ENCODE assay signal across 8 cellular contexts in the genomic region with DNA sequence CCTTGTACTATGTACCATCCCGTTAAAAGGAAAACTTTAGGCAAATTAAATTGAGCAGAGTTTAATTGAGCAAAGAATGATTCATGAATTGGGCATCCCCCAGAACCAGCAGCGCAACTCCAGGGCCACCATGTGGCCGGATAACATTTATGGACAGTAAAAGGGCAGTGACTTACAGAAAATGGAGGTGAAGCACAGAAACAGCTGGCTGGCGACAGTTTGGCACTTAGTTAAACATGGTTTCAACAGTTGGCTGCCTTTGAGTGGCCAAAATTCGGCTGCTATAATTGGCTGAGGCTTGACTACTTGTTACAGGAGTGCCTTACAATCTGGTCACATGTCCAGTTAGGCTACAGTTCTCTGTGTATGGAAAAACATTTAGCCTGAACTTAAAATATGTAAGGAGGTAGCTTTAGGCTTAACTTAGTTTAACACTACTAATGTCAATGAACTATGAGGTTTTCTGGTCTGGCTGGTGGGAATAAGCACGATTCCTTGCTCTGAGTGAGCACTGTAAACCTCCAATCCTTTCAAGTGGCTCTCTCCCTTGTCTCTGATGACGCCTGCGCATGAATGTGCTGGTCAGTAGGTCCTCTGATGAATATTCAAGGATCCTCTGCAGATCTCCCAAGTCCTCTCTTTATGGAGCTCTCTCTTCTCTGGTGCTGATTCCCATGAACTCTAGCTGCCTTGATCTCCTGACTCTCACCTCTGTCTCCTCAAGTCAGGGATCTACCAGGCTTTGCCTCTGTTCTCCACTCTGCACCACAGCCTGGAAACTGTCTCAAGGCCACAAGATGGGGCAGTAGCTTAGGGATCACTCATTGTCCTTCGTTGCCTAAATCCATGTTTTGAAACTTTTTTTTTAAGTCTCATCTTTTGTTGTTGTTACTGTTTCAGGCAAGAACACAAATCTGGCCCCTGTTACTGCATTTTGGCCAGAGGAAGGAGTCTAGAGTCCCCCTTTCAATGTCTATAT. TPM values are rescaled to one million over a fixed set of nuclear protein-coding genes. Genes with fewer than 3 reads are reported as not detected.
A peak's percentile ranks its signal among the peaks of the same experiment; 100 is the strongest.
DNase-seq lines count a peak whose midpoint lies in the region; ATAC-seq and TF ChIP-seq lines count a peak whose summit lies in the region.

No MANE protein-coding gene starts in this region.

- 70% methylated on average over 9 of the region's 9 CpGs for WGBS in esophagus muscularis mucosa
- WGBS in ovary, 3 donors: 52 to 61% (median 54%) methylated on average over 9 of the region's 9 CpGs

- no peaks in the 10 kb centered on the region for H3K36me3 Mint-ChIP-seq in CD14-positive monocyte

- H3K27ac Mint-ChIP-seq in CD14-positive monocyte: peak overlapping the region in 3 of 7 donors; percentile 44 to 92 (median 66)

- H3K27ac ChIP-seq in Panc1 (ENCODE audit: low read length) (peak overlapping the region; percentile 89), esophagus muscularis mucosa (replicated peaks in 1 of 4) (peak overlapping the region; percentile 40 to 61 (median 54)), ovary (peak overlapping the region in 1 of 2 donors; percentile 87)

- DNase-seq in Panc1 (ENCODE audit: low read depth, low spot score) (no peak), esophagus muscularis mucosa (ENCODE audit: extremely low spot score) (no peak), ovary (peak; percentile 38 to 56 (median 52)), NCI-H1436 (lab: John Stamatoyannopoulos, UW) (no peak), CD14-positive monocyte (ENCODE audit: low spot score) (no peak)

- no peaks in the 10 kb centered on the region for H3K27me3 ChIP-seq in Panc1 (ENCODE audit: control insufficient read depth, insufficient read depth, low read length)
- no peaks in the 10 kb centered on the region for H3K27me3 ChIP-seq in esophagus muscularis mucosa
- no peaks in the 10 kb centered on the region for H3K27me3 ChIP-seq in ovary

- no peaks in the 10 kb centered on the region for H3K9me3 ChIP-seq in Panc1 (ENCODE audit: control insufficient read depth, insufficient read depth, low read depth, low read length)
- H3K9me3 ChIP-seq in esophagus muscularis mucosa: no peaks in the 10 kb centered on the region
- H3K9me3 ChIP-seq in ovary: no peaks in the 10 kb centered on the region

- no peak for TF ChIP-seq POLR2A in esophagus muscularis mucosa (IDR thresholded peaks at IDR 0.05; ENCODE audit: low read depth)
- TF ChIP-seq POLR2A in ovary (IDR thresholded peaks at IDR 0.05): no peak

- H3K27me3 Mint-ChIP-seq in CD14-positive monocyte (ENCODE audit: low read depth in 3 of 3): peaks cover 0 to 5% (median 4%) of the 10 kb centered on the region in 3 donors

- no peak overlapping the region for H3K4me3 ChIP-seq in GM12875 (ENCODE audit: low read depth, low read length)
- H3K4me3 ChIP-seq in Panc1 (ENCODE audit: low read depth in 2 of 2, low read length in 2 of 2): peak overlapping the region in 1 of 2 experiments; percentile 6; a peak in 1 of 4 replicates
- no peak overlapping the region for H3K4me3 ChIP-seq in esophagus muscularis mucosa
- no peak overlapping the region for H3K4me3 ChIP-seq in ovary

- no TSS peak for BruUV-seq in Panc1 (replicated peaks; lab: Mats Ljungman, UMichigan)

- H3K4me1 ChIP-seq in Panc1 (ENCODE audit: control insufficient read depth, insufficient read depth, low read length): peaks cover 26% of the 10 kb centered on the region
- H3K4me1 ChIP-seq in esophagus muscularis mucosa: peaks cover 11 to 26% (median 24%) of the 10 kb centered on the region in 4 donors
- peaks cover 11% of the 10 kb centered on the region for H3K4me1 ChIP-seq in ovary (ENCODE audit: insufficient read depth)

- peaks cover 0 to 2% (median 0%) of the 10 kb centered on the region in 7 donors for H3K9me3 Mint-ChIP-seq in CD14-positive monocyte

- CTCF ChIA-PET in Panc1 (lab: Charles Lee): interaction anchor here (0.6 to 1.8 kb wide), 4 partner anchors 71 to 606 kb away, joined by 4 to 8 read pairs (median 5); no protein-coding TSS in a partner anchor

- no peak overlapping the region for H3K4me3 Mint-ChIP-seq in CD14-positive monocyte

- TF ChIP-seq EP300 in esophagus muscularis mucosa (IDR thresholded peaks at IDR 0.05): no peak
- TF ChIP-seq EP300 in ovary (IDR thresholded peaks at IDR 0.05): no peak

- H3K36me3 ChIP-seq in Panc1 (ENCODE audit: control insufficient read depth, insufficient read depth, low read length) (no peaks in the 10 kb centered on the region), esophagus muscularis mucosa (no peaks in the 10 kb centered on the region), ovary (no peaks in the 10 kb centered on the region)

- ATAC-seq in Panc1 (peak; percentile 92), GM21360 (IDR thresholded peaks at IDR 0.05; ENCODE audit: unreplicated experiment) (no peak), GM18858 (IDR thresholded peaks at IDR 0.05; ENCODE audit: unreplicated experiment) (no peak)

- POLR2A ChIA-PET in Panc1 (lab: Charles Lee): no interaction called here

- H3K4me1 Mint-ChIP-seq in CD14-positive monocyte: peaks cover 32% of the 10 kb centered on the region

- intact Hi-C loops in Panc1 (cut with micrococcal nuclease; ENCODE audit: unreplicated experiment) (loop anchor here (5.0 kb wide), 1 partner anchor 106 kb away; no protein-coding TSS in a partner anchor), esophagus muscularis mucosa (cut with DNase I) (loop anchor here (5.0 kb wide), 2 partner anchors 89 to 269 kb away; no protein-coding TSS in a partner anchor), ovary (cut with DNase I) (no loop called here), CD14-positive monocyte (cut with micrococcal nuclease) (no loop called here)

- in situ Hi-C loops in Panc1 (cut with HindIII; ENCODE audit: low pct_unique_long_range_greater_than_20kb, low sequenced_read_pairs): no loop called here

- peak; percentile 4; the same call in 1 of the 2 replicates for TF ChIP-seq CTCF in GM12875 (IDR thresholded peaks at IDR 0.05; ENCODE audit: borderline replicate concordance, insufficient read depth, low read depth, low read length)
- TF ChIP-seq CTCF in Panc1 (IDR thresholded peaks at IDR 0.05): peak; percentile 72
- TF ChIP-seq CTCF in esophagus muscularis mucosa (IDR thresholded peaks at IDR 0.05): peak; percentile 46 to 62 (median 62)
- peak in 2 of 3 donors; percentile 21 to 39 for TF ChIP-seq CTCF in ovary (IDR thresholded peaks at IDR 0.05)
- TF ChIP-seq CTCF in CD14-positive monocyte (IDR thresholded peaks at IDR 0.05): no peak

RNA-seq across cellular contexts. Expression of a gene that starts 24.4 kb away (rescaled TPM):
- total RNA-seq in Panc1 (2021; ENCODE audit: unreplicated experiment): 118 TPM
- 112 TPM for polyA plus RNA-seq in Panc1 (2012; ENCODE audit: insufficient read length)
- 100 to 1,000 TPM in 2 of 4 donors, 10 to 100 TPM in 2; 94.0 to 145 (median 107) TPM for total RNA-seq in esophagus muscularis mucosa
- total RNA-seq in ovary: 100 to 1,000 TPM in 3 of 7 donors, 10 to 100 TPM in 4; 37.9 to 188 (median 62.8) TPM
- polyA plus RNA-seq in ovary: 100 to 1,000 TPM in 1 of 2 donors, 10 to 100 TPM in 1; 44.3 to 163 TPM
- polyA plus RNA-seq in CD14-positive monocyte: 100 to 1,000 TPM; 348 to 367 TPM

Comparison
In these comparisons a context has a peak if more than half of its experiments do, and no peak if none do; other contexts are left out.
1. DNase-seq: peak in ovary (5 of 5); none in Panc1 (single experiment), esophagus muscularis mucosa (single experiment), NCI-H1436 (single experiment) and CD14-positive monocyte (single experiment).
2. intact Hi-C loops: an anchor here in Panc1 (5.0 kb wide) and esophagus muscularis mucosa (5.0 kb wide); none called in ovary and CD14-positive monocyte.